ENCODE assay signal across 9 cellular contexts in genomic region chr5:59357421-59357977, GRCh38.
A peak's percentile ranks its signal among the peaks of the same experiment; 100 is the strongest.
DNase-seq lines count a peak whose midpoint lies in the region; ATAC-seq and TF ChIP-seq lines count a peak whose summit lies in the region.
"Had no signal": no experiment of that assay in that cellular context is flagged by ENCODE, and none has a peak within 500 bp of the region (broad histone marks: within the 10 kb centered on the region; RNA-seq: fewer than 3 reads in every experiment).

No MANE protein-coding gene starts in this region.

- H3K27ac ChIP-seq in SJCRH30 = peak overlapping the region; percentile 54
- H3K27ac ChIP-seq in heart left ventricle = peak overlapping the region in 11 of 12 donors; percentile 7 to 80 (median 76)
- peak overlapping the region; percentile 82 for H3K27ac ChIP-seq in neutrophil

- intact Hi-C loops in heart left ventricle (cut with DNase I) = loop anchor here in 2 of 10 donors (5.0 to 10.0 kb wide), 2 partner anchors 63 to 320 kb away; no protein-coding TSS in a partner anchor

- WGBS in heart left ventricle, 4 donors = 23 to 32% (median 26%) methylated on average over 8 of the region's 8 CpGs

- H3K4me1 ChIP-seq in SJCRH30 = peaks cover 29% of the 10 kb centered on the region
- H3K4me1 ChIP-seq in heart left ventricle = peaks cover 0 to 40% (median 21%) of the 10 kb centered on the region in 12 donors
- H3K4me1 ChIP-seq in neutrophil (ENCODE audit: control insufficient read depth in 1 of 2, insufficient read depth in 1 of 2, low read depth in 1 of 2, low read length in 1 of 2) = peaks cover 97 to 98% of the 10 kb centered on the region in 2 experiments
- H3K4me1 ChIP-seq: prostate gland had no signal

- no peaks in the 10 kb centered on the region for H3K9me3 ChIP-seq in SJCRH30 (replicated peaks)
- no peaks in the 10 kb centered on the region for H3K9me3 ChIP-seq in heart left ventricle
- no peaks in the 10 kb centered on the region for H3K9me3 ChIP-seq in neutrophil
- H3K9me3 ChIP-seq: prostate gland had no signal

- peak; percentile 46 for DNase-seq in GF-D8 (lab: John Stamatoyannopoulos, UW)
- DNase-seq in SJCRH30 = peak; percentile 67 to 79
- peak in 3 of 5 donors; percentile 25 to 55 (median 39) for DNase-seq in heart left ventricle
- no peak for DNase-seq in NCI-H226
- DNase-seq in stimulated activated CD8-positive, alpha-beta memory T cell treated with anti-CD3 and anti-CD28 coated beads, Interleukin-4, amount 100 ng/mL, for 48 hours = no peak
- DNase-seq in NK-92 treated with Interleukin-12 subunit alpha and Interleukin-12 subunit beta, amount 100 ng/mL, for 24 hours (lab: John Stamatoyannopoulos, UW) = no peak

- H3K27me3 ChIP-seq in SJCRH30 = no peaks in the 10 kb centered on the region
- no peaks in the 10 kb centered on the region for H3K27me3 ChIP-seq in heart left ventricle
- no peaks in the 10 kb centered on the region for H3K27me3 ChIP-seq in neutrophil

- H3K4me3 ChIP-seq in SJCRH30 (peak overlapping the region; percentile 35), heart left ventricle (peak overlapping the region in 7 of 12 donors; percentile 13 to 56 (median 48)), neutrophil (ENCODE audit: low read depth in 1 of 2, low read length in 1 of 2) (peak overlapping the region in 1 of 2 experiments; percentile 54)
- H3K4me3 ChIP-seq: prostate gland had no signal

- H3K36me3 ChIP-seq in SJCRH30 = no peaks in the 10 kb centered on the region
- no peaks in the 10 kb centered on the region for H3K36me3 ChIP-seq in heart left ventricle
- no peaks in the 10 kb centered on the region for H3K36me3 ChIP-seq in neutrophil
- H3K36me3 ChIP-seq: prostate gland had no signal

- ATAC-seq in heart left ventricle = peak; percentile 59 to 80 (median 78)
- no peak for ATAC-seq in HG02870 (IDR thresholded peaks at IDR 0.05; ENCODE audit: unreplicated experiment)

- TF ChIP-seq CTCF in heart left ventricle (IDR thresholded peaks at IDR 0.05) (no peak), neutrophil (IDR thresholded peaks at IDR 0.05) (no peak)

- TF ChIP-seq POLR2A in heart left ventricle (IDR thresholded peaks at IDR 0.05) = no peak

Comparison
In these comparisons a context has a peak if more than half of its experiments do, and no peak if none do; other contexts are left out.
1. DNase-seq: peak in GF-D8 (single experiment), SJCRH30 (2 of 2) and heart left ventricle (3 of 5); none in NCI-H226 (single experiment), stimulated activated CD8-positive, alpha-beta memory T cell treated with anti-CD3 and anti-CD28 coated beads, Interleukin-4, amount 100 ng/mL, for 48 hours (single experiment) and NK-92 treated with Interleukin-12 subunit alpha and Interleukin-12 subunit beta, amount 100 ng/mL, for 24 hours (single experiment).
2. Peak in every context shown above with its lines, with median percentiles within 50 percentile points of each other: H3K27ac ChIP-seq.